Comparison of ENCODE assay signal across 8 cellular contexts in the genomic region with DNA sequence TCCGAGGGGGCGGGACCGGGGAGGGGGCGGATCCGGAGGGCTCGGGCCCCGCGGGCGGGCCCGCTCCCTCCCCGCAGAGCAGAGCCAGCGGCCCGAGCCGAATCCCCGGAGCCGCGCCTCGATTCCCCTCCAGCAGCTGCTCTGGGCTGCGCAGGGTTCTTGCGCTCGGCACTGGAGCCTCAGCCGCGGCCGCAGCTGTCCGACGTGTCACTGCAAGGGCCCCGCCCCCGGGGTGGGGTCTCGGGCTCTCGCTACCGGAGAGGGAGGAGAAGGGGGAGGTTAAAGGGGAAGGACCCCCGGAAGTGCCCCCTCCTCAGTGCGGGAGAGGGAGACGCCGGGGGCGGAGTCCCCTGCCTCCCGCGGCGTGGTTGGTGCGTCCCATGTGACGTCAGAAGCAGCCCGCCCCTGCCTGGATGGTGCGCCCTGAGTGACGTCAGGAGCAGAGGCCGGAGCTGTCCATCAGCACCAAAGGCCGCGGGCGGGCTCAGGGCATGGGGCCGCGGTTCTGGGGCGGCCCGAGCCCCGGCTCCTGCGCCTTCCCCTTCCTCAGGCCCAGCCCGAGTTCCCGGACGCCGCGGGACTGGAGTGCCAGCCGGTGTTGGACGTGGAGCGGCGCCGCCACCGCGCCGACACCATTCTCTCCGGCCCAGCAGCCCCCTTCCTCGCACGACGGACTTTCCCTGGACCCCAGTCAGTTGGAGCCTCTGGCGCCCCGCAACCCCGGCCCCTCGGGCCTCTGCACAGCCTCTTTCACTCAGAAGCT. TPM values are rescaled to one million over a fixed set of nuclear protein-coding genes. Genes with fewer than 3 reads are reported as not detected.
A peak's percentile ranks its signal among the peaks of the same experiment; 100 is the strongest.
DNase-seq lines count a peak whose midpoint lies in the region; ATAC-seq and TF ChIP-seq lines count a peak whose summit lies in the region.

A gene with protein sequence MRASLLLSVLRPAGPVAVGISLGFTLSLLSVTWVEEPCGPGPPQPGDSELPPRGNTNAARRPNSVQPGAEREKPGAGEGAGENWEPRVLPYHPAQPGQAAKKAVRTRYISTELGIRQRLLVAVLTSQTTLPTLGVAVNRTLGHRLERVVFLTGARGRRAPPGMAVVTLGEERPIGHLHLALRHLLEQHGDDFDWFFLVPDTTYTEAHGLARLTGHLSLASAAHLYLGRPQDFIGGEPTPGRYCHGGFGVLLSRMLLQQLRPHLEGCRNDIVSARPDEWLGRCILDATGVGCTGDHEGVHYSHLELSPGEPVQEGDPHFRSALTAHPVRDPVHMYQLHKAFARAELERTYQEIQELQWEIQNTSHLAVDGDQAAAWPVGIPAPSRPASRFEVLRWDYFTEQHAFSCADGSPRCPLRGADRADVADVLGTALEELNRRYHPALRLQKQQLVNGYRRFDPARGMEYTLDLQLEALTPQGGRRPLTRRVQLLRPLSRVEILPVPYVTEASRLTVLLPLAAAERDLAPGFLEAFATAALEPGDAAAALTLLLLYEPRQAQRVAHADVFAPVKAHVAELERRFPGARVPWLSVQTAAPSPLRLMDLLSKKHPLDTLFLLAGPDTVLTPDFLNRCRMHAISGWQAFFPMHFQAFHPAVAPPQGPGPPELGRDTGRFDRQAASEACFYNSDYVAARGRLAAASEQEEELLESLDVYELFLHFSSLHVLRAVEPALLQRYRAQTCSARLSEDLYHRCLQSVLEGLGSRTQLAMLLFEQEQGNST (minus strand): TSS at position 214 of the 763 bp plus-strand sequence. CDS start 271 bp downstream, outside the sequence.
A gene with protein sequence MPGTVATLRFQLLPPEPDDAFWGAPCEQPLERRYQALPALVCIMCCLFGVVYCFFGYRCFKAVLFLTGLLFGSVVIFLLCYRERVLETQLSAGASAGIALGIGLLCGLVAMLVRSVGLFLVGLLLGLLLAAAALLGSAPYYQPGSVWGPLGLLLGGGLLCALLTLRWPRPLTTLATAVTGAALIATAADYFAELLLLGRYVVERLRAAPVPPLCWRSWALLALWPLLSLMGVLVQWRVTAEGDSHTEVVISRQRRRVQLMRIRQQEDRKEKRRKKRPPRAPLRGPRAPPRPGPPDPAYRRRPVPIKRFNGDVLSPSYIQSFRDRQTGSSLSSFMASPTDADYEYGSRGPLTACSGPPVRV (plus strand): TSS at position 433 of the 763 bp plus-strand sequence. CDS start 700 bp downstream, outside the sequence.

- peaks cover 22 to 30% (median 27%) of the 10 kb centered on the region in 3 donors for H3K4me1 Mint-ChIP-seq in CD8-positive, alpha-beta memory T cell

- TF ChIP-seq CTCF in lung (IDR thresholded peaks at IDR 0.05; ENCODE audit: control extremely low read depth, extremely low read depth), result no peak

- H3K27me3 ChIP-seq in CD8-positive, alpha-beta memory T cell (ENCODE audit: insufficient read depth, low read length, poor library complexity, severe bottlenecking), result no peaks in the 10 kb centered on the region
- no peaks in the 10 kb centered on the region for H3K27me3 ChIP-seq in lung (ENCODE audit: control insufficient read depth, insufficient read depth)

- WGBS in lung, 2 donors, result 1% methylated on average over 57 to 75 of the region's 75 CpGs

- no peaks in the 10 kb centered on the region for H3K9me3 Mint-ChIP-seq in CD8-positive, alpha-beta memory T cell

- H3K9me3 ChIP-seq in CD8-positive, alpha-beta memory T cell (ENCODE audit: low read length), result no peaks in the 10 kb centered on the region
- no peaks in the 10 kb centered on the region for H3K9me3 ChIP-seq in lung (ENCODE audit: control insufficient read depth in 2 of 2, insufficient read depth in 1 of 2, low read length in 1 of 2)

- H3K27ac Mint-ChIP-seq in CD8-positive, alpha-beta memory T cell, result peak within 1 kb of the TSS; percentile 73 to 92 (median 86)

- H3K4me1 ChIP-seq in CD8-positive, alpha-beta memory T cell (ENCODE audit: insufficient read depth, low read length), result peaks cover 18% of the 10 kb centered on the region
- H3K4me1 ChIP-seq in lung (ENCODE audit: control insufficient read depth in 2 of 2, insufficient read depth in 2 of 2, low read length in 2 of 2), result peaks cover 0 to 14% of the 10 kb centered on the region in 2 donors

- peak; percentile 84 to 94 (median 88) for DNase-seq in CD8-positive, alpha-beta memory T cell
- DNase-seq in HS-27A (ENCODE audit: low read depth) (peak; percentile 64), NK-92 (lab: John Stamatoyannopoulos, UW; ENCODE audit: unreplicated experiment) (peak; percentile 53), lung (ENCODE audit: low spot score) (peak; percentile 97)
- DNase-seq in activated CD8-positive, alpha-beta memory T cell treated with anti-CD3 and anti-CD28 coated beads for 24 hours, result peak; percentile 96
- DNase-seq in effector CD4-positive, alpha-beta T cell, result peak; percentile 90
- peak; percentile 87 to 96 (median 91) for DNase-seq in stimulated activated CD4-positive, alpha-beta T cell treated with anti-CD3 and anti-CD28 coated beads, TNF-alpha, amount 100 ng/mL, for 24 hours (ENCODE audit: low read depth in 3 of 3)

- ATAC-seq in GM19468 (IDR thresholded peaks at IDR 0.05; ENCODE audit: extremely low read depth, unreplicated experiment), result peak; percentile 71
- ATAC-seq in lung (ENCODE audit: insufficient read depth, low FRiP score), result peak; percentile 83

- peak within 1 kb of the TSS; percentile 81 to 94 (median 86) for H3K4me3 Mint-ChIP-seq in CD8-positive, alpha-beta memory T cell

- CTCF ChIA-PET in CD8-positive, alpha-beta memory T cell (lab: Charles Lee), result interaction anchor here (1.2 to 6.7 kb wide), 6 partner anchors 10 to 98 kb away, joined by 3 to 44 read pairs (median 8); a partner anchor contains a TSS

- peak within 1 kb of the TSS; percentile 81 for H3K4me3 ChIP-seq in CD8-positive, alpha-beta memory T cell (ENCODE audit: low read length)
- peak within 1 kb of the TSS; percentile 63 for H3K4me3 ChIP-seq in lung

- H3K36me3 Mint-ChIP-seq in CD8-positive, alpha-beta memory T cell, result peaks cover 0 to 9% (median 2%) of the 10 kb centered on the region in 3 donors

- H3K36me3 ChIP-seq in CD8-positive, alpha-beta memory T cell (ENCODE audit: insufficient read depth, low read length), result no peaks in the 10 kb centered on the region
- H3K36me3 ChIP-seq in lung (ENCODE audit: control insufficient read depth in 2 of 2, insufficient read depth in 2 of 2, low read length in 2 of 2), result peaks cover 3 to 11% of the 10 kb centered on the region in 2 donors

- peaks cover 4 to 14% of the 10 kb centered on the region in 2 donors for H3K27me3 Mint-ChIP-seq in CD8-positive, alpha-beta memory T cell

- POLR2A ChIA-PET in CD8-positive, alpha-beta memory T cell (lab: Charles Lee), result interaction anchor here (1.1 kb wide), 1 partner anchor 1955 kb away, joined by 4 read pairs; no protein-coding TSS in a partner anchor

- peak within 1 kb of the TSS; percentile 69 for H3K27ac ChIP-seq in CD8-positive, alpha-beta memory T cell (ENCODE audit: low read depth, low read length)
- peak within 1 kb of the TSS; percentile 88 to 96 for H3K27ac ChIP-seq in lung (ENCODE audit: low read depth in 1 of 2, low read length in 1 of 2)

RNA-seq across cellular contexts. Expression of the first gene that starts in this region (rescaled TPM):
- 10 to 100 TPM; 32.9 to 36.5 TPM for total RNA-seq in CD8-positive, alpha-beta memory T cell
- 8.7 TPM for polyA plus RNA-seq in CD8-positive, alpha-beta memory T cell
- total RNA-seq in lung, result 10 to 100 TPM; 42.7 to 89.6 TPM
- 10 to 100 TPM; 44.6 to 71.6 TPM for polyA plus RNA-seq in lung

RNA-seq across cellular contexts. Expression of the second gene that starts in this region (rescaled TPM):
- total RNA-seq in CD8-positive, alpha-beta memory T cell, result 1 to 10 TPM; 5.2 to 6.0 TPM
- polyA plus RNA-seq in CD8-positive, alpha-beta memory T cell, result not detected
- 1 to 10 TPM; 1.3 to 7.1 TPM for total RNA-seq in lung
- 1 to 10 TPM; 3.9 to 4.7 TPM for polyA plus RNA-seq in lung

Comparison
In these comparisons a context has a peak if more than half of its experiments do, and no peak if none do; other contexts are left out.
1. Peak in every context shown above with its lines: DNase-seq, ATAC-seq, H3K4me3 ChIP-seq and H3K27ac ChIP-seq.